Comparison of ENCODE assay signal across 1 cellular context in genomic region chr14:95620659-95621059, GRCh38.
TF ChIP-seq lines count a peak whose summit lies in the region.

No MANE protein-coding gene starts in this region.

TF ChIP-seq in K562, 482 proteins besides CTCF, POLR2A, EP300 and RAD21 (continued from another document):
- TF ChIP-seq CEBPZ (IDR thresholded peaks at IDR 0.05; ENCODE audit: borderline replicate concordance, low read depth, low read length): no peak
- TF ChIP-seq TBL1XR1 (IDR thresholded peaks at IDR 0.05; ENCODE audit: low read length in 2 of 2): no peak
- TF ChIP-seq TCF3 (CRISPR knock-in tag; IDR thresholded peaks at IDR 0.05): no peak
- TF ChIP-seq FOXJ3 (CRISPR knock-in tag; IDR thresholded peaks at IDR 0.05): no peak
- TF ChIP-seq, protein P1, sequence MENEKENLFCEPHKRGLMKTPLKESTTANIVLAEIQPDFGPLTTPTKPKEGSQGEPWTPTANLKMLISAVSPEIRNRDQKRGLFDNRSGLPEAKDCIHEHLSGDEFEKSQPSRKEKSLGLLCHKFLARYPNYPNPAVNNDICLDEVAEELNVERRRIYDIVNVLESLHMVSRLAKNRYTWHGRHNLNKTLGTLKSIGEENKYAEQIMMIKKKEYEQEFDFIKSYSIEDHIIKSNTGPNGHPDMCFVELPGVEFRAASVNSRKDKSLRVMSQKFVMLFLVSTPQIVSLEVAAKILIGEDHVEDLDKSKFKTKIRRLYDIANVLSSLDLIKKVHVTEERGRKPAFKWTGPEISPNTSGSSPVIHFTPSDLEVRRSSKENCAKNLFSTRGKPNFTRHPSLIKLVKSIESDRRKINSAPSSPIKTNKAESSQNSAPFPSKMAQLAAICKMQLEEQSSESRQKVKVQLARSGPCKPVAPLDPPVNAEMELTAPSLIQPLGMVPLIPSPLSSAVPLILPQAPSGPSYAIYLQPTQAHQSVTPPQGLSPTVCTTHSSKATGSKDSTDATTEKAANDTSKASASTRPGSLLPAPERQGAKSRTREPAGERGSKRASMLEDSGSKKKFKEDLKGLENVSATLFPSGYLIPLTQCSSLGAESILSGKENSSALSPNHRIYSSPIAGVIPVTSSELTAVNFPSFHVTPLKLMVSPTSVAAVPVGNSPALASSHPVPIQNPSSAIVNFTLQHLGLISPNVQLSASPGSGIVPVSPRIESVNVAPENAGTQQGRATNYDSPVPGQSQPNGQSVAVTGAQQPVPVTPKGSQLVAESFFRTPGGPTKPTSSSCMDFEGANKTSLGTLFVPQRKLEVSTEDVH (IDR thresholded peaks at IDR 0.05; ENCODE audit: low read depth, partially characterized antibody): peak; percentile 73
- no peak for TF ChIP-seq U2AF1 (optimal IDR thresholded peaks at IDR 0.05; ENCODE audit: low read depth, low read length)
- no peak for TF ChIP-seq MTA2 (IDR thresholded peaks at IDR 0.05; ENCODE audit: low read depth)
- no peak for TF ChIP-seq ZNF707 (CRISPR knock-in tag; conservative IDR thresholded peaks at IDR 0.05)
- no peak for TF ChIP-seq ZNF253 (CRISPR knock-in tag; conservative IDR thresholded peaks at IDR 0.05)
TF ChIP-seq in K562: peak in this region for 82.
